16 cellular contexts compared by ENCODE assay signal in genomic region chr10:91350651-91351081, GRCh38. TPM values are rescaled to one million over a fixed set of nuclear protein-coding genes. Genes with fewer than 3 reads are reported as not detected.
A peak's percentile ranks its signal among the peaks of the same experiment; 100 is the strongest.
DNase-seq lines count a peak whose midpoint lies in the region; ATAC-seq, FAIRE-seq and TF ChIP-seq lines count a peak whose summit lies in the region.
"Had no signal": no experiment of that assay in that cellular context is flagged by ENCODE, and none has a peak within 500 bp of the region (broad histone marks: within the 10 kb centered on the region; RNA-seq: fewer than 3 reads in every experiment).

No MANE protein-coding gene starts in this region.

- DNase-seq in H54 (ENCODE audit: insufficient read length, low spot score) (no peak), fibroblast of mammary gland (ENCODE audit: low read depth) (peak; percentile 38), renal cortical epithelial cell (ENCODE audit: low read depth) (peak; percentile 63), NCI-H345 (lab: John Stamatoyannopoulos, UW) (no peak), NCI-H226 (no peak), retina (no peak), NCI-H524 treated with DMSO at 0.1 percent for 48 hours (lab: John Stamatoyannopoulos, UW) (no peak)
- DNase-seq: activated B cell treated with CpG ODN at 0.5 μM for 24 hours; activated CD8-positive, alpha-beta memory T cell treated with anti-CD3 and anti-CD28 coated beads, Interleukin-2, amount 50 U/mL, for 4 hours; activated naive CD4-positive, alpha-beta T cell treated with anti-CD3 and anti-CD28 coated beads, Interleukin-2, amount 50 U/mL, for 16 hours; H7; mesendoderm; nucleus accumbens; thyroid gland had no signal

- no peak for TF ChIP-seq POLR2A in H54 (IDR thresholded peaks at IDR 0.05; ENCODE audit: low read depth, low read length)

- FAIRE-seq in H54 (lab: Jason Lieb, UNC): peak; percentile 64
- FAIRE-seq: colon had no signal

- ATAC-seq in SK-N-SH treated with all-trans-retinoic acid at 6 μM for 48 hours: 0 out of 3 replicates have a peak, but pooled peaks have one; percentile 7

- no peak overlapping the region for H3K4me3 ChIP-seq in fibroblast of mammary gland (ENCODE audit: control insufficient read depth, low read depth, low read length)
- H3K4me3 ChIP-seq: thyroid gland had no signal

- no peak for TF ChIP-seq CTCF in fibroblast of mammary gland (conservative IDR thresholded peaks at IDR 0.05; ENCODE audit: control insufficient read depth, insufficient read depth, low read depth, low read length)

TF ChIP-seq in SK-N-SH treated with all-trans-retinoic acid at 6 μM for 48 hours, 23 proteins besides CTCF, POLR2A, EP300 and RAD21:
- TF ChIP-seq TOX (CRISPR knock-in tag; IDR thresholded peaks at IDR 0.05; ENCODE audit: borderline replicate concordance) (no peak), TCF4 (CRISPR knock-in tag; IDR thresholded peaks at IDR 0.05; ENCODE audit: borderline replicate concordance) (no peak), SNAI2 (CRISPR knock-in tag; IDR thresholded peaks at IDR 0.05) (no peak), CSDC2 (CRISPR knock-in tag; IDR thresholded peaks at IDR 0.05) (no peak), ZNF565 (CRISPR knock-in tag; conservative IDR thresholded peaks at IDR 0.05; ENCODE audit: low read depth) (no peak), ZFP30 (CRISPR knock-in tag; IDR thresholded peaks at IDR 0.05) (no peak), ZNF8 (CRISPR knock-in tag; IDR thresholded peaks at IDR 0.05) (no peak), PPARA (CRISPR knock-in tag; IDR thresholded peaks at IDR 0.05; ENCODE audit: borderline replicate concordance) (no peak), RARB (CRISPR knock-in tag; IDR thresholded peaks at IDR 0.05) (no peak), CSRNP3 (CRISPR knock-in tag; IDR thresholded peaks at IDR 0.05) (no peak), PATZ1 (CRISPR knock-in tag; IDR thresholded peaks at IDR 0.05; ENCODE audit: borderline replicate concordance) (no peak), ZFP3 (CRISPR knock-in tag; IDR thresholded peaks at IDR 0.05) (no peak), GLIS3 (CRISPR knock-in tag; IDR thresholded peaks at IDR 0.05) (no peak), CREB5 (CRISPR knock-in tag; IDR thresholded peaks at IDR 0.05; ENCODE audit: low read depth) (no peak), ZNF70 (CRISPR knock-in tag; IDR thresholded peaks at IDR 0.05) (no peak), BACH2 (CRISPR knock-in tag; IDR thresholded peaks at IDR 0.05; ENCODE audit: borderline replicate concordance) (no peak)
TF ChIP-seq in SK-N-SH treated with all-trans-retinoic acid at 6 μM for 48 hours: peak in this region for 0.

RNA-seq across cellular contexts. Expression of gene HECTD2, which starts 59.5 kb away (rescaled TPM):
- total RNA-seq in renal cortical epithelial cell: 5.6 and 11.7 TPM in 2 replicates

Comparison
In these comparisons a context has a peak if more than half of its experiments do, and no peak if none do; other contexts are left out.
1. DNase-seq: peak in fibroblast of mammary gland (single experiment) and renal cortical epithelial cell (single experiment); none in H54 (single experiment), NCI-H345 (single experiment), NCI-H226 (single experiment), retina (single experiment) and NCI-H524 treated with DMSO at 0.1 percent for 48 hours (single experiment).